In genomic region chr20:57326667-57327455, GRCh38 we compare ENCODE assay signal across 1 cellular context.
TF ChIP-seq lines count a peak whose summit lies in the region.

No MANE protein-coding gene starts in this region.

TF ChIP-seq in HCT116, 20 proteins besides CTCF, POLR2A, EP300 and RAD21 (continued from another document):
- TF ChIP-seq FOSL1 (IDR thresholded peaks at IDR 0.05; ENCODE audit: low read depth) = no peak
- no peak for TF ChIP-seq CEBPB (IDR thresholded peaks at IDR 0.05; ENCODE audit: low read depth)
- no peak for TF ChIP-seq ZNF274 (IDR thresholded peaks at IDR 0.05; ENCODE audit: low read depth, low read length)
- no peak; the same call in 1 of the 2 replicates for TF ChIP-seq SP1 (IDR thresholded peaks at IDR 0.05; ENCODE audit: low read depth)
- TF ChIP-seq ZFX (IDR thresholded peaks at IDR 0.05) = no peak
- TF ChIP-seq, protein P1, sequence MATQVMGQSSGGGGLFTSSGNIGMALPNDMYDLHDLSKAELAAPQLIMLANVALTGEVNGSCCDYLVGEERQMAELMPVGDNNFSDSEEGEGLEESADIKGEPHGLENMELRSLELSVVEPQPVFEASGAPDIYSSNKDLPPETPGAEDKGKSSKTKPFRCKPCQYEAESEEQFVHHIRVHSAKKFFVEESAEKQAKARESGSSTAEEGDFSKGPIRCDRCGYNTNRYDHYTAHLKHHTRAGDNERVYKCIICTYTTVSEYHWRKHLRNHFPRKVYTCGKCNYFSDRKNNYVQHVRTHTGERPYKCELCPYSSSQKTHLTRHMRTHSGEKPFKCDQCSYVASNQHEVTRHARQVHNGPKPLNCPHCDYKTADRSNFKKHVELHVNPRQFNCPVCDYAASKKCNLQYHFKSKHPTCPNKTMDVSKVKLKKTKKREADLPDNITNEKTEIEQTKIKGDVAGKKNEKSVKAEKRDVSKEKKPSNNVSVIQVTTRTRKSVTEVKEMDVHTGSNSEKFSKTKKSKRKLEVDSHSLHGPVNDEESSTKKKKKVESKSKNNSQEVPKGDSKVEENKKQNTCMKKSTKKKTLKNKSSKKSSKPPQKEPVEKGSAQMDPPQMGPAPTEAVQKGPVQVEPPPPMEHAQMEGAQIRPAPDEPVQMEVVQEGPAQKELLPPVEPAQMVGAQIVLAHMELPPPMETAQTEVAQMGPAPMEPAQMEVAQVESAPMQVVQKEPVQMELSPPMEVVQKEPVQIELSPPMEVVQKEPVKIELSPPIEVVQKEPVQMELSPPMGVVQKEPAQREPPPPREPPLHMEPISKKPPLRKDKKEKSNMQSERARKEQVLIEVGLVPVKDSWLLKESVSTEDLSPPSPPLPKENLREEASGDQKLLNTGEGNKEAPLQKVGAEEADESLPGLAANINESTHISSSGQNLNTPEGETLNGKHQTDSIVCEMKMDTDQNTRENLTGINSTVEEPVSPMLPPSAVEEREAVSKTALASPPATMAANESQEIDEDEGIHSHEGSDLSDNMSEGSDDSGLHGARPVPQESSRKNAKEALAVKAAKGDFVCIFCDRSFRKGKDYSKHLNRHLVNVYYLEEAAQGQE (IDR thresholded peaks at IDR 0.05; ENCODE audit: low read depth) = no peak
- no peak; the same call in 1 of the 2 replicates for TF ChIP-seq SIN3A (IDR thresholded peaks at IDR 0.05; ENCODE audit: low read depth)
- no peak for TF ChIP-seq EGR1 (IDR thresholded peaks at IDR 0.05; ENCODE audit: low read depth)
